In the genomic region with DNA sequence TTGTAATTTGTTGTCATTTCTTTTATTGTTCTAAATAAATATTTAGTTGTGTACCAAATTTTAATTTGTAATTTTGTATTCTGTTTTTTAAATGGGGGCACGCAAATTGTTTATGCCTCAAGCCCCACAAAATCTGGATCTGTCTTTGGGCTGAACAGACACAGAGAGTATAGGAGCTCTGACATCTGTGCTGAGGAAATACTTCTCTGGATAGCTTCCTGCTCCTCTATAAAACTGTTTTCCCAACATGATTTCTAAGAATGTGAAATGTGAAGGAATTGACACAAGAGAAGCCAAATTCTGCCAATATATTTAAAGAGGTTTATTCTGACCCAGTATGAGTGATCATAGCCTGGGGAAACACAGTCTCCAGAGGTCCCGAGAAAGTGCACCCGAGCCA, we compare ENCODE assay signal across 16 cellular contexts.
"Had no signal": no experiment of that assay in that cellular context is flagged by ENCODE, and none has a peak within 500 bp of the region (broad histone marks: within the 10 kb centered on the region; RNA-seq: fewer than 3 reads in every experiment).

No MANE protein-coding gene starts in this region.

- DNase-seq: activated CD4-positive, alpha-beta T cell treated with anti-CD3 and anti-CD28 coated beads, Interleukin-2, amount 50 U/mL, for 1 hour; activated CD4-positive, CD25-positive, alpha-beta regulatory T cell; activated CD8-positive, alpha-beta memory T cell treated with anti-CD3 and anti-CD28 coated beads for 24 hours; activated naive CD4-positive, alpha-beta T cell treated with Interleukin-2 at 50 U/mL for 16 hours; aorta; hippocampal formation; left lung; nephron progenitor cell; occipital lobe; stimulated activated CD4-positive, alpha-beta T cell treated with anti-CD3 and anti-CD28 coated beads, Interleukin-15, amount 100 ng/mL, for 24 hours; stimulated activated CD4-positive, alpha-beta T cell treated with anti-CD3 and anti-CD28 coated beads, Interleukin-4, amount 100 ng/mL, for 1 hour; stimulated activated naive B cell treated with anti-CD40 and anti-IgM and Interleukin-4, amounts not matched to agents 10 μg/mL and 1 μg/mL and 100 μg/mL, for 72 hours had no signal

- H3K27me3 ChIP-seq: left lung, right atrium auricular region had no signal

- H3K4me3 Mint-ChIP-seq: activated T-helper 17 cell treated with anti-CD3 and anti-CD28 coated beads, Interleukin-2, amount 50 U/mL, for 72 hours; nephron progenitor cell; stimulated activated naive B cell treated with anti-CD40 and anti-IgM and Interleukin-4, amounts not matched to agents 10 μg/mL and 1 μg/mL and 100 μg/mL, for 72 hours had no signal

- ATAC-seq: activated T-helper 17 cell treated with anti-CD3 and anti-CD28 coated beads, Interleukin-2, amount 50 U/mL, for 72 hours; stimulated activated naive B cell treated with anti-CD40 and anti-IgM and Interleukin-4, amounts not matched to agents 10 μg/mL and 1 μg/mL and 100 μg/mL, for 72 hours had no signal

- H3K27me3 Mint-ChIP-seq: activated T-helper 17 cell treated with anti-CD3 and anti-CD28 coated beads, Interleukin-2, amount 50 U/mL, for 72 hours; stimulated activated naive B cell treated with anti-CD40 and anti-IgM and Interleukin-4, amounts not matched to agents 10 μg/mL and 1 μg/mL and 100 μg/mL, for 72 hours had no signal

- H3K4me3 ChIP-seq: breast epithelium, left lung, right atrium auricular region, tibial nerve had no signal

- H3K36me3 ChIP-seq: breast epithelium, left lung, right atrium auricular region, tibial nerve had no signal

- H3K27ac ChIP-seq: breast epithelium, left lung, right atrium auricular region, tibial nerve had no signal

- H3K9me3 ChIP-seq: breast epithelium, left lung, right atrium auricular region, tibial nerve had no signal

- H3K36me3 Mint-ChIP-seq: stimulated activated naive B cell treated with anti-CD40 and anti-IgM and Interleukin-4, amounts not matched to agents 10 μg/mL and 1 μg/mL and 100 μg/mL, for 72 hours had no signal

- H3K4me1 Mint-ChIP-seq: activated T-helper 17 cell treated with anti-CD3 and anti-CD28 coated beads, Interleukin-2, amount 50 U/mL, for 72 hours; nephron progenitor cell; stimulated activated naive B cell treated with anti-CD40 and anti-IgM and Interleukin-4, amounts not matched to agents 10 μg/mL and 1 μg/mL and 100 μg/mL, for 72 hours had no signal

- H3K4me1 ChIP-seq: breast epithelium, left lung, tibial nerve had no signal

- H3K9me3 Mint-ChIP-seq: activated T-helper 17 cell treated with anti-CD3 and anti-CD28 coated beads, Interleukin-2, amount 50 U/mL, for 72 hours; nephron progenitor cell had no signal

- H3K27ac Mint-ChIP-seq: activated T-helper 17 cell treated with anti-CD3 and anti-CD28 coated beads, Interleukin-2, amount 50 U/mL, for 72 hours; nephron progenitor cell; stimulated activated naive B cell treated with anti-CD40 and anti-IgM and Interleukin-4, amounts not matched to agents 10 μg/mL and 1 μg/mL and 100 μg/mL, for 72 hours had no signal
